22 cellular contexts compared by ENCODE assay signal in genomic region chr9:135154050-135154570, GRCh38.
DNase-seq lines count a peak whose midpoint lies in the region; ATAC-seq and TF ChIP-seq lines count a peak whose summit lies in the region.
"Had no signal": no experiment of that assay in that cellular context is flagged by ENCODE, and none has a peak within 500 bp of the region (broad histone marks: within the 10 kb centered on the region; RNA-seq: fewer than 3 reads in every experiment).

No MANE protein-coding gene starts in this region.

- WGBS in heart left ventricle, 4 donors: 74 to 84% (median 80%) methylated on average over 11 of the region's 11 CpGs

- DNase-seq in Right ventricle myocardium inferior (ENCODE audit: missing footprints) (peak; percentile 61), heart left ventricle (no peak), NCI-H2227 (lab: John Stamatoyannopoulos, UW; ENCODE audit: unreplicated experiment) (peak; percentile 11), progenitor cell of endocrine pancreas (ENCODE audit: low spot score, unreplicated experiment) (no peak), right atrium auricular region (ENCODE audit: low spot score) (no peak)
- no peak for DNase-seq in stimulated activated naive CD8-positive, alpha-beta T cell treated with anti-CD3 and anti-CD28 coated beads, Interleukin-15, Interleukin-2, amounts not matched to agents 100 U/mL and 50 U/mL, for 24 hours
- DNase-seq: DMS 273 treated with DMSO at 0.1 percent for 48 hours, DMS53, DND-41, EL, GM23248, HCEC 1CT had no signal

- H3K9me3 Mint-ChIP-seq in brain (peaks cover 0 to 13% (median 8%) of the 10 kb centered on the region in 5 experiments), progenitor cell of endocrine pancreas (ENCODE audit: low read depth) (no peaks in the 10 kb centered on the region)

- peak overlapping the region in 3 of 5 experiments; percentile 29 to 93 (median 89) for H3K27ac Mint-ChIP-seq in brain
- H3K27ac Mint-ChIP-seq in progenitor cell of endocrine pancreas: peak overlapping the region; percentile 54
- H3K27ac Mint-ChIP-seq: CD14-positive monocyte; CD8-positive, alpha-beta T cell had no signal

- H3K27me3 Mint-ChIP-seq in brain (peaks cover 35% of the 10 kb centered on the region), progenitor cell of endocrine pancreas (peaks cover 54% of the 10 kb centered on the region)

- ATAC-seq in Right ventricle myocardium inferior: no peak
- ATAC-seq in heart left ventricle: no peak
- ATAC-seq in stimulated activated naive CD8-positive, alpha-beta T cell treated with anti-CD3 and anti-CD28 coated beads, Interleukin-15, Interleukin-2, amounts not matched to agents 100 U/mL and 50 U/mL, for 24 hours: no peak
- no peak for ATAC-seq in GM21528 (IDR thresholded peaks at IDR 0.05; ENCODE audit: low FRiP score, unreplicated experiment)
- ATAC-seq: A549; CD8-positive, alpha-beta T cell; GM12878 had no signal

- H3K4me1 Mint-ChIP-seq in brain (peaks cover 48% of the 10 kb centered on the region), progenitor cell of endocrine pancreas (ENCODE audit: low read depth) (peaks cover 2% of the 10 kb centered on the region)
- H3K4me1 Mint-ChIP-seq: CD14-positive monocyte, IgD-negative memory B cell had no signal

- no peak for TF ChIP-seq POLR2A in heart left ventricle (IDR thresholded peaks at IDR 0.05)

- no peaks in the 10 kb centered on the region for H3K36me3 ChIP-seq in heart left ventricle
- H3K36me3 ChIP-seq in right atrium auricular region: no peaks in the 10 kb centered on the region
- H3K36me3 ChIP-seq: BLaER1 had no signal

- no peaks in the 10 kb centered on the region for H3K36me3 Mint-ChIP-seq in brain
- no peaks in the 10 kb centered on the region for H3K36me3 Mint-ChIP-seq in progenitor cell of endocrine pancreas (ENCODE audit: insufficient read depth)
- H3K36me3 Mint-ChIP-seq: CD14-positive monocyte; CD8-positive, alpha-beta T cell; IgD-negative memory B cell had no signal

- H3K4me3 ChIP-seq in heart left ventricle: no peak overlapping the region
- no peak overlapping the region for H3K4me3 ChIP-seq in right atrium auricular region
- H3K4me3 ChIP-seq: A549, BLaER1, GM12878, GM23248 had no signal

- H3K9me3 ChIP-seq in heart left ventricle (peaks cover 0 to 4% (median 0%) of the 10 kb centered on the region in 12 donors), right atrium auricular region (no peaks in the 10 kb centered on the region)
- H3K9me3 ChIP-seq: A549 had no signal

- no peak overlapping the region for H3K27ac ChIP-seq in heart left ventricle
- H3K27ac ChIP-seq in right atrium auricular region: no peak overlapping the region
- H3K27ac ChIP-seq: 22Rv1, A549, BLaER1, GM23248, HL-60 had no signal

- H3K27me3 ChIP-seq in heart left ventricle: peaks cover 0 to 67% (median 8%) of the 10 kb centered on the region in 9 donors
- H3K27me3 ChIP-seq in right atrium auricular region: no peaks in the 10 kb centered on the region
- H3K27me3 ChIP-seq: BLaER1 had no signal

- intact Hi-C loops in Right ventricle myocardium inferior (cut with DNase I) (no loop called here), heart left ventricle (cut with DNase I) (no loop called here)

- H3K4me3 Mint-ChIP-seq in brain (peak overlapping the region in 1 of 5 experiments; percentile 63), progenitor cell of endocrine pancreas (ENCODE audit: low read depth) (no peak overlapping the region)
- H3K4me3 Mint-ChIP-seq: CD14-positive monocyte; CD8-positive, alpha-beta T cell had no signal

- H3K4me1 ChIP-seq in heart left ventricle (no peaks in the 10 kb centered on the region), right atrium auricular region (no peaks in the 10 kb centered on the region)
- H3K4me1 ChIP-seq: BLaER1 had no signal

- TF ChIP-seq CTCF in heart left ventricle (IDR thresholded peaks at IDR 0.05): no peak
- no peak for TF ChIP-seq CTCF in brain (conservative IDR thresholded peaks at IDR 0.05)
- TF ChIP-seq CTCF in progenitor cell of endocrine pancreas (IDR thresholded peaks at IDR 0.05; ENCODE audit: unreplicated experiment): no peak
- no peak for TF ChIP-seq CTCF in right atrium auricular region (IDR thresholded peaks at IDR 0.05)

Comparison
In these comparisons a context has a peak if more than half of its experiments do, and no peak if none do; other contexts are left out.
1. DNase-seq: peak in Right ventricle myocardium inferior (single experiment) and NCI-H2227 (single experiment); none in heart left ventricle (0 of 5), progenitor cell of endocrine pancreas (single experiment), stimulated activated naive CD8-positive, alpha-beta T cell treated with anti-CD3 and anti-CD28 coated beads, Interleukin-15, Interleukin-2, amounts not matched to agents 100 U/mL and 50 U/mL, for 24 hours (single experiment) and right atrium auricular region (single experiment).